ENCODE assay signal across 10 cellular contexts in genomic region chr12:3456809-3457208, GRCh38. TPM values are rescaled to one million over a fixed set of nuclear protein-coding genes. Genes with fewer than 3 reads are reported as not detected.
DNase-seq lines count a peak whose midpoint lies in the region; ATAC-seq and TF ChIP-seq lines count a peak whose summit lies in the region.
"Had no signal": no experiment of that assay in that cellular context is flagged by ENCODE, and none has a peak within 500 bp of the region (broad histone marks: within the 10 kb centered on the region; RNA-seq: fewer than 3 reads in every experiment).

No MANE protein-coding gene starts in this region.

- in situ Hi-C loops in Panc1 (cut with HindIII; ENCODE audit: low pct_unique_long_range_greater_than_20kb, low sequenced_read_pairs), result no loop called here
- in situ Hi-C loops in GM13977 (cut with MboI; ENCODE audit: low pct_unique_long_range_greater_than_20kb, low sequenced_read_pairs, unreplicated experiment), result no loop called here

- H3K36me3 ChIP-seq in Panc1 (ENCODE audit: control insufficient read depth, insufficient read depth, low read length), result no peaks in the 10 kb centered on the region
- H3K36me3 ChIP-seq: upper lobe of right lung had no signal

- no peak overlapping the region for H3K27ac ChIP-seq in Panc1 (ENCODE audit: low read length)
- H3K27ac ChIP-seq: upper lobe of right lung had no signal

- POLR2A ChIA-PET in Panc1 (lab: Charles Lee), result no interaction called here

- no peaks in the 10 kb centered on the region for H3K4me1 ChIP-seq in Panc1 (ENCODE audit: control insufficient read depth, insufficient read depth, low read length)
- H3K4me1 ChIP-seq: upper lobe of right lung had no signal

- TF ChIP-seq CTCF in GM12865 (IDR thresholded peaks at IDR 0.05; ENCODE audit: insufficient read depth, low read depth, low read length, missing control alignments) (no peak), Panc1 (IDR thresholded peaks at IDR 0.05) (peak; percentile 23; the same call in 1 of the 2 replicates), GM13977 (IDR thresholded peaks at IDR 0.05; ENCODE audit: extremely low read depth, insufficient read depth, missing control alignments) (no peak)

- H3K27me3 ChIP-seq in Panc1 (ENCODE audit: control insufficient read depth, insufficient read depth, low read length), result no peaks in the 10 kb centered on the region; the same call in 1 of the 2 replicates

- intact Hi-C loops in Panc1 (cut with micrococcal nuclease; ENCODE audit: unreplicated experiment), result loop anchor here (10.0 kb wide), 1 partner anchor 152 kb away; no protein-coding TSS in a partner anchor

- BruUV-seq in Panc1 (replicated peaks; lab: Mats Ljungman, UMichigan), result no TSS peak

- CTCF ChIA-PET in Panc1 (lab: Charles Lee), result interaction anchor here (1.3 kb wide), 1 partner anchor 157 kb away, joined by 3 read pairs; no protein-coding TSS in a partner anchor

- no peaks in the 10 kb centered on the region for H3K9me3 ChIP-seq in Panc1 (ENCODE audit: control insufficient read depth, insufficient read depth, low read depth, low read length)
- H3K9me3 ChIP-seq: upper lobe of right lung had no signal

- ATAC-seq in Panc1, result no peak
- ATAC-seq in GM21737 (IDR thresholded peaks at IDR 0.05; ENCODE audit: unreplicated experiment), result no peak
- ATAC-seq: upper lobe of right lung had no signal

- H3K4me3 ChIP-seq in GM12865 (ENCODE audit: low read depth, low read length) (no peak overlapping the region), Panc1 (ENCODE audit: low read depth in 2 of 2, low read length in 2 of 2) (no peak overlapping the region)
- H3K4me3 ChIP-seq: upper lobe of right lung had no signal

- DNase-seq in GM12865 (ENCODE audit: low read depth), result peak; percentile 3
- peak; percentile 66 for DNase-seq in NCI-H1417 treated with DMSO at 0.1 percent for 48 hours (lab: John Stamatoyannopoulos, UW)
- DNase-seq in Panc1 (ENCODE audit: low read depth, low spot score), result no peak
- DNase-seq in myocyte (ENCODE audit: low read depth), result peak; percentile 5
- no peak for DNase-seq in GM13977 (ENCODE audit: low spot score)
- DNase-seq in epidermal melanocyte (ENCODE audit: insufficient read length, low spot score), result no peak
- DNase-seq: activated T-cell treated with anti-CD3 and anti-CD28 coated beads, Interleukin-2, amount 50 U/mL, for 48 hours; upper lobe of right lung had no signal

RNA-seq across cellular contexts. Expression of gene PRMT8, which starts 34.2 kb away (rescaled TPM):
- total RNA-seq in Panc1 (2021; ENCODE audit: unreplicated experiment) (not detected), myocyte (not detected in 2 replicates)
- polyA plus RNA-seq in Panc1 (2012; ENCODE audit: insufficient read length), result not detected
- polyA plus RNA-seq in myocyte (2012), result 0.05 TPM
- total RNA-seq: endothelial cell of umbilical vein, upper lobe of right lung had no signal
- polyA plus RNA-seq: endothelial cell of umbilical vein had no signal

Comparison
In these comparisons a context has a peak if more than half of its experiments do, and no peak if none do; other contexts are left out.
1. DNase-seq: peak in GM12865 (single experiment), NCI-H1417 treated with DMSO at 0.1 percent for 48 hours (single experiment) and myocyte (single experiment); none in Panc1 (single experiment), GM13977 (single experiment) and epidermal melanocyte (single experiment).